Comparison of ENCODE assay signal across 9 cellular contexts in the genomic region with DNA sequence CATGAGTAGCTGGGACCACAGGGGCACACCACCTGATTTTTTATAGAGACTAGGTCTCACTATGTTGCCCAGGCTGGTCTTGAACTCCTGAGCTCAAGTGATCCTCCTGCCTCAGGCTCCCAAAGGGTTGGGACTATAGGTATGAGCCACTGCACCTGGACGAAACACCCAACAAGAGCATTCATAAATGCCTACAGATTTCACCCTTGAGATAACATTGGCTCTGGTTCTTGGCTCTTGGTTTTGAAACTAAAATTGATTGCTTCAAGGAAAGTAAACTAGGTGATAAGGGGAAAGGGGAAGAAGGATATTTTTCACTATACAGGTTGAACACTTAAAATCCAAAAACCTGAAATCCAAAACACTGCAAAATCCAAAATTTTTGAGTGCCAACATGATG. TPM values are rescaled to one million over a fixed set of nuclear protein-coding genes. Genes with fewer than 3 reads are reported as not detected.
"Had no signal": no experiment of that assay in that cellular context is flagged by ENCODE, and none has a peak within 500 bp of the region (broad histone marks: within the 10 kb centered on the region; RNA-seq: fewer than 3 reads in every experiment).

No MANE protein-coding gene starts in this region.

- DNase-seq: GM23248, GOT3, H7, HFFc6 had no signal

- H3K9me3 Mint-ChIP-seq: HFFc6, IgD-negative memory B cell had no signal

- H3K36me3 Mint-ChIP-seq: IgD-negative memory B cell had no signal

- H3K27ac Mint-ChIP-seq: HFFc6, IgD-negative memory B cell had no signal

- FAIRE-seq: HepG2 had no signal

- ATAC-seq: HCT116, HepG2 had no signal

- H3K4me3 Mint-ChIP-seq: HFFc6, IgD-negative memory B cell had no signal

- H3K27ac ChIP-seq: GM23248, HL-60 had no signal

- H3K4me3 ChIP-seq: GM23248, HAP-1 had no signal

- H3K27me3 Mint-ChIP-seq: IgD-negative memory B cell had no signal

- H3K4me1 ChIP-seq: HAP-1 had no signal

- H3K9me3 ChIP-seq: HAP-1 had no signal

RNA-seq across cellular contexts. Expression of a gene that starts 29.2 kb away (rescaled TPM):
- polyA plus RNA-seq: IgD-negative memory B cell had no signal
